In the genomic region with DNA sequence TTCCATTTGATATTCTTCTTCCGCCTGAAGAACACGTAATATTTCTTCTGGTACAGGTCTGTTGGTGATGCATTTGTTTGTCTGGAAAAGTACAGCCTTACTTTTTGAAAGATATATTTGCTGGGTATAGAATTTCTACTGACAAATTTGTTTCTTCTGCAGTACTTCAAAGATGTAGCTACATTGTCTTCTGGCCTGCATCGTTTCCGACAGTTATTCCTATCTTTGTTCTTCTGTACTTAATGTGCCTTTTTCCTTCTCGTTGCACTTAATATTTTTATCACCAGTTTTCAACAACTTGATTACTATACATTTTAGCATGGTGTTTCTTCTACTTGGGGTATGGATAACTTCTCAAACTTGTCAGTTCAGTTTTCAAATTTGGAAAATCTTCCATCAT, we compare ENCODE assay signal across 10 cellular contexts. TPM values are rescaled to one million over a fixed set of nuclear protein-coding genes. Genes with fewer than 3 reads are reported as not detected.
"Had no signal": no experiment of that assay in that cellular context is flagged by ENCODE, and none has a peak within 500 bp of the region (broad histone marks: within the 10 kb centered on the region; RNA-seq: fewer than 3 reads in every experiment).

No MANE protein-coding gene starts in this region.

- H3K4me2 ChIP-seq: KMS-11 had no signal

- H3K27ac ChIP-seq: GM23248, HL-60, KMS-11 had no signal

- H2AFZ ChIP-seq: GM23248 had no signal

- DNase-seq: GM23248, GOT3, H7, HCEC 1CT, HFFc6, IMR-90, KBM-7 had no signal

- H3K4me3 ChIP-seq: GM23248 had no signal

- H3K9ac ChIP-seq: GM23248, KMS-11 had no signal

RNA-seq across cellular contexts. Expression of gene COL2A1, which starts 54.5 kb away (rescaled TPM):
- total RNA-seq: GM23248, H4, HFFc6, IMR-90 had no signal
- polyA plus RNA-seq: GM23248 had no signal
